1 cellular context compared by ENCODE assay signal in the genomic region with DNA sequence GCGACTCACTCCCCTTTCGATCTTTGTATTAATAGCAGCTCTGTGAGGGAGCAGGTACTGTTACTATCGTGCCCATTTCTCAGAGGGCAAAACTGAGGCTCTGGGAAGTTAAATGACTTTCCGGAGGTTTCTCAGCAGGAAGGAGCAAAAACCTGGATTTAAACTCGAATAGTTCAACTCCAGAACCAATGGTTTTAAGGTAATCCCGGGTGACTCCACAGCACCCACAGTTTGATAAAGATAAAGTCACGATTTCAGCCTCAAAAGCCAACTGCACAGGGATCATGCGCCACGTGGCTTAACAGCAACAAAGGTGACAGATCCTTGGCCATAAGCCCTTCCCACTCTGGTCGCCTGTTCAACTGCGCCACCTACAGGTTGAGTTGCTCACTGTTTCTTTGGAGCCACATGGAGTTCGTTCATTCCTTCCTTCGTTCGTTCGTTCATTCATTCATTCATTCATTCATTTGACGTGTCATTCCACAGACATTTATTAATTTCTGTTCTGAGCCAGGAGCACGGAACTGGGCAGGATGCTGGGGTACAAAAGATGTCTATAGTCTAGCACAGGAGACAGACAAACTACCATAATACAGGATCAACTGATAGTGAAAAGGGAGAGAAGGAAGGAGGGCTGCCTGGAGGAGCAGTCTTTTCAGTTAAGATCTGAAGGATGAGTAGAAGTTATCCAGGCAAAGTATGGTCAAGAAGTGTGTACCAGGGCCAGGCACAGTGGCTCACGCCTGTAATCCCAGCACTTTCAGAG.
A peak's percentile ranks its signal among the peaks of the same experiment; 100 is the strongest.
TF ChIP-seq lines count a peak whose summit lies in the region.

No MANE protein-coding gene starts in this region.

TF ChIP-seq in HepG2, 621 proteins besides CTCF, POLR2A, EP300 and RAD21 (continued from another document and continues in another):
- TF ChIP-seq, protein P1, sequence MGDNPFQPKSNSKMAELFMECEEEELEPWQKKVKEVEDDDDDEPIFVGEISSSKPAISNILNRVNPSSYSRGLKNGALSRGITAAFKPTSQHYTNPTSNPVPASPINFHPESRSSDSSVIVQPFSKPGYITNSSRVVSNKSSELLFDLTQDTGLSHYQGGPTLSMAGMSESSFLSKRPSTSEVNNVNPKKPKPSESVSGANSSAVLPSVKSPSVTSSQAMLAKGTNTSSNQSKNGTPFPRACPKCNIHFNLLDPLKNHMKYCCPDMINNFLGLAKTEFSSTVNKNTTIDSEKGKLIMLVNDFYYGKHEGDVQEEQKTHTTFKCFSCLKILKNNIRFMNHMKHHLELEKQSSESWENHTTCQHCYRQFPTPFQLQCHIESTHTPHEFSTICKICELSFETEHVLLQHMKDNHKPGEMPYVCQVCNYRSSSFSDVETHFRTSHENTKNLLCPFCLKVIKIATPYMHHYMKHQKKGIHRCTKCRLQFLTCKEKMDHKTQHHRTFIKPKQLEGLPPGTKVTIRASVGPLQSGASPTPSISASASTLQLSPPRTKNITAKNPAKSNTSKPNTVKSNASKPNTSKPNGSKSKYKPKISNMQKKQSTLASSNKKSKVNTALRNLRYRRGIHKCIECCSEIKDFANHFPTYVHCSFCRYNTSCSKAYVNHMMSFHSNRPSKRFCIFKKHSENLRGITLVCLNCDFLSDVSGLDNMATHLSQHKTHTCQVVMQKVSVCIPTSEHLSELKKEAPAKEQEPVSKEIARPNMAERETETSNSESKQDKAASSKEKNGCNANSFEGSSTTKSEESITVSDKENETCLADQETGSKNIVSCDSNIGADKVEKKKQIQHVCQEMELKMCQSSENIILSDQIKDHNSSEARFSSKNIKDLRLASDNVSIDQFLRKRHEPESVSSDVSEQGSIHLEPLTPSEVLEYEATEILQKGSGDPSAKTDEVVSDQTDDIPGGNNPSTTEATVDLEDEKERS (CRISPR knock-in tag; IDR thresholded peaks at IDR 0.05) = no peak
- TF ChIP-seq MIXL1 (CRISPR knock-in tag; IDR thresholded peaks at IDR 0.05) = no peak
- no peak for TF ChIP-seq CREM (IDR thresholded peaks at IDR 0.05)
- TF ChIP-seq CREM (CRISPR knock-in tag; IDR thresholded peaks at IDR 0.05) = no peak
- no peak for TF ChIP-seq HES4 (CRISPR knock-in tag; IDR thresholded peaks at IDR 0.05; ENCODE audit: borderline replicate concordance)
- TF ChIP-seq ATF7 (IDR thresholded peaks at IDR 0.05) = no peak
- TF ChIP-seq ATF7 (CRISPR knock-in tag; IDR thresholded peaks at IDR 0.05) = no peak
- TF ChIP-seq RFXAP (CRISPR knock-in tag; IDR thresholded peaks at IDR 0.05; ENCODE audit: borderline replicate concordance) = no peak
- no peak for TF ChIP-seq U2AF1 (optimal IDR thresholded peaks at IDR 0.05; ENCODE audit: low read depth, low read length)
- TF ChIP-seq JUNB (CRISPR knock-in tag; IDR thresholded peaks at IDR 0.05; ENCODE audit: borderline replicate concordance) = no peak
- TF ChIP-seq GTF2F1 (IDR thresholded peaks at IDR 0.05; ENCODE audit: low read length) = no peak
- TF ChIP-seq EEA1 (CRISPR knock-in tag; IDR thresholded peaks at IDR 0.05; ENCODE audit: borderline replicate concordance) = no peak
- TF ChIP-seq DMAP1 (CRISPR knock-in tag; IDR thresholded peaks at IDR 0.05) = peak; percentile 29; the same call in 1 of the 2 replicates
- peak; percentile 83 for TF ChIP-seq MXD4 (CRISPR knock-in tag; IDR thresholded peaks at IDR 0.05)
- no peak for TF ChIP-seq ZNF703 (CRISPR knock-in tag; IDR thresholded peaks at IDR 0.05; ENCODE audit: borderline replicate concordance)
- no peak for TF ChIP-seq POGZ (CRISPR knock-in tag; IDR thresholded peaks at IDR 0.05)
- TF ChIP-seq ZNF615 (CRISPR knock-in tag; IDR thresholded peaks at IDR 0.05; ENCODE audit: borderline replicate concordance) = no peak
- TF ChIP-seq SIN3A (IDR thresholded peaks at IDR 0.05; ENCODE audit: borderline replicate concordance, low read depth, low read length) = no peak
- 0 out of 2 replicates have a peak, but pooled peaks have one; percentile 17 for TF ChIP-seq ZNF329 (CRISPR knock-in tag; IDR thresholded peaks at IDR 0.05; ENCODE audit: low read depth)
- TF ChIP-seq, protein P2, sequence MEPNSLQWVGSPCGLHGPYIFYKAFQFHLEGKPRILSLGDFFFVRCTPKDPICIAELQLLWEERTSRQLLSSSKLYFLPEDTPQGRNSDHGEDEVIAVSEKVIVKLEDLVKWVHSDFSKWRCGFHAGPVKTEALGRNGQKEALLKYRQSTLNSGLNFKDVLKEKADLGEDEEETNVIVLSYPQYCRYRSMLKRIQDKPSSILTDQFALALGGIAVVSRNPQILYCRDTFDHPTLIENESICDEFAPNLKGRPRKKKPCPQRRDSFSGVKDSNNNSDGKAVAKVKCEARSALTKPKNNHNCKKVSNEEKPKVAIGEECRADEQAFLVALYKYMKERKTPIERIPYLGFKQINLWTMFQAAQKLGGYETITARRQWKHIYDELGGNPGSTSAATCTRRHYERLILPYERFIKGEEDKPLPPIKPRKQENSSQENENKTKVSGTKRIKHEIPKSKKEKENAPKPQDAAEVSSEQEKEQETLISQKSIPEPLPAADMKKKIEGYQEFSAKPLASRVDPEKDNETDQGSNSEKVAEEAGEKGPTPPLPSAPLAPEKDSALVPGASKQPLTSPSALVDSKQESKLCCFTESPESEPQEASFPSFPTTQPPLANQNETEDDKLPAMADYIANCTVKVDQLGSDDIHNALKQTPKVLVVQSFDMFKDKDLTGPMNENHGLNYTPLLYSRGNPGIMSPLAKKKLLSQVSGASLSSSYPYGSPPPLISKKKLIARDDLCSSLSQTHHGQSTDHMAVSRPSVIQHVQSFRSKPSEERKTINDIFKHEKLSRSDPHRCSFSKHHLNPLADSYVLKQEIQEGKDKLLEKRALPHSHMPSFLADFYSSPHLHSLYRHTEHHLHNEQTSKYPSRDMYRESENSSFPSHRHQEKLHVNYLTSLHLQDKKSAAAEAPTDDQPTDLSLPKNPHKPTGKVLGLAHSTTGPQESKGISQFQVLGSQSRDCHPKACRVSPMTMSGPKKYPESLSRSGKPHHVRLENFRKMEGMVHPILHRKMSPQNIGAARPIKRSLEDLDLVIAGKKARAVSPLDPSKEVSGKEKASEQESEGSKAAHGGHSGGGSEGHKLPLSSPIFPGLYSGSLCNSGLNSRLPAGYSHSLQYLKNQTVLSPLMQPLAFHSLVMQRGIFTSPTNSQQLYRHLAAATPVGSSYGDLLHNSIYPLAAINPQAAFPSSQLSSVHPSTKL (CRISPR knock-in tag; IDR thresholded peaks at IDR 0.05) = 0 out of 2 replicates have a peak, but pooled peaks have one; percentile 39
- TF ChIP-seq MTF1 (CRISPR knock-in tag; IDR thresholded peaks at IDR 0.05) = 0 out of 2 replicates have a peak, but pooled peaks have one; percentile 21
- TF ChIP-seq ZNF317 (CRISPR knock-in tag; IDR thresholded peaks at IDR 0.05) = no peak
- TF ChIP-seq, protein P3, sequence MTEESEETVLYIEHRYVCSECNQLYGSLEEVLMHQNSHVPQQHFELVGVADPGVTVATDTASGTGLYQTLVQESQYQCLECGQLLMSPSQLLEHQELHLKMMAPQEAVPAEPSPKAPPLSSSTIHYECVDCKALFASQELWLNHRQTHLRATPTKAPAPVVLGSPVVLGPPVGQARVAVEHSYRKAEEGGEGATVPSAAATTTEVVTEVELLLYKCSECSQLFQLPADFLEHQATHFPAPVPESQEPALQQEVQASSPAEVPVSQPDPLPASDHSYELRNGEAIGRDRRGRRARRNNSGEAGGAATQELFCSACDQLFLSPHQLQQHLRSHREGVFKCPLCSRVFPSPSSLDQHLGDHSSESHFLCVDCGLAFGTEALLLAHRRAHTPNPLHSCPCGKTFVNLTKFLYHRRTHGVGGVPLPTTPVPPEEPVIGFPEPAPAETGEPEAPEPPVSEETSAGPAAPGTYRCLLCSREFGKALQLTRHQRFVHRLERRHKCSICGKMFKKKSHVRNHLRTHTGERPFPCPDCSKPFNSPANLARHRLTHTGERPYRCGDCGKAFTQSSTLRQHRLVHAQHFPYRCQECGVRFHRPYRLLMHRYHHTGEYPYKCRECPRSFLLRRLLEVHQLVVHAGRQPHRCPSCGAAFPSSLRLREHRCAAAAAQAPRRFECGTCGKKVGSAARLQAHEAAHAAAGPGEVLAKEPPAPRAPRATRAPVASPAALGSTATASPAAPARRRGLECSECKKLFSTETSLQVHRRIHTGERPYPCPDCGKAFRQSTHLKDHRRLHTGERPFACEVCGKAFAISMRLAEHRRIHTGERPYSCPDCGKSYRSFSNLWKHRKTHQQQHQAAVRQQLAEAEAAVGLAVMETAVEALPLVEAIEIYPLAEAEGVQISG (CRISPR knock-in tag; IDR thresholded peaks at IDR 0.05) = peak; percentile 40; the same call in 1 of the 2 replicates
- TF ChIP-seq FOXC1 (CRISPR knock-in tag; IDR thresholded peaks at IDR 0.05; ENCODE audit: borderline replicate concordance) = peak; percentile 82; the same call in 1 of the 2 replicates
- TF ChIP-seq ZNF292 (CRISPR knock-in tag; IDR thresholded peaks at IDR 0.05; ENCODE audit: borderline replicate concordance, low read depth) = no peak
- TF ChIP-seq NFIB (CRISPR knock-in tag; IDR thresholded peaks at IDR 0.05; ENCODE audit: borderline replicate concordance) = no peak
- TF ChIP-seq MBD4 (IDR thresholded peaks at IDR 0.05; ENCODE audit: borderline replicate concordance, low read length) = no peak
- TF ChIP-seq, protein P4, sequence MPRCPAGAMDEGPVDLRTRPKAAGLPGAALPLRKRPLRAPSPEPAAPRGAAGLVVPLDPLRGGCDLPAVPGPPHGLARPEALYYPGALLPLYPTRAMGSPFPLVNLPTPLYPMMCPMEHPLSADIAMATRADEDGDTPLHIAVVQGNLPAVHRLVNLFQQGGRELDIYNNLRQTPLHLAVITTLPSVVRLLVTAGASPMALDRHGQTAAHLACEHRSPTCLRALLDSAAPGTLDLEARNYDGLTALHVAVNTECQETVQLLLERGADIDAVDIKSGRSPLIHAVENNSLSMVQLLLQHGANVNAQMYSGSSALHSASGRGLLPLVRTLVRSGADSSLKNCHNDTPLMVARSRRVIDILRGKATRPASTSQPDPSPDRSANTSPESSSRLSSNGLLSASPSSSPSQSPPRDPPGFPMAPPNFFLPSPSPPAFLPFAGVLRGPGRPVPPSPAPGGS (CRISPR knock-in tag; IDR thresholded peaks at IDR 0.05) = no peak; the same call in 1 of the 2 replicates
- TF ChIP-seq ZNF776 (CRISPR knock-in tag; IDR thresholded peaks at IDR 0.05) = no peak
- TF ChIP-seq ZNF766 (CRISPR knock-in tag; IDR thresholded peaks at IDR 0.05; ENCODE audit: borderline replicate concordance) = no peak
- no peak for TF ChIP-seq PHF20 (CRISPR knock-in tag; IDR thresholded peaks at IDR 0.05)
- TF ChIP-seq ZNF484 (CRISPR knock-in tag; IDR thresholded peaks at IDR 0.05; ENCODE audit: borderline replicate concordance, low read depth) = no peak
- TF ChIP-seq, protein P5, sequence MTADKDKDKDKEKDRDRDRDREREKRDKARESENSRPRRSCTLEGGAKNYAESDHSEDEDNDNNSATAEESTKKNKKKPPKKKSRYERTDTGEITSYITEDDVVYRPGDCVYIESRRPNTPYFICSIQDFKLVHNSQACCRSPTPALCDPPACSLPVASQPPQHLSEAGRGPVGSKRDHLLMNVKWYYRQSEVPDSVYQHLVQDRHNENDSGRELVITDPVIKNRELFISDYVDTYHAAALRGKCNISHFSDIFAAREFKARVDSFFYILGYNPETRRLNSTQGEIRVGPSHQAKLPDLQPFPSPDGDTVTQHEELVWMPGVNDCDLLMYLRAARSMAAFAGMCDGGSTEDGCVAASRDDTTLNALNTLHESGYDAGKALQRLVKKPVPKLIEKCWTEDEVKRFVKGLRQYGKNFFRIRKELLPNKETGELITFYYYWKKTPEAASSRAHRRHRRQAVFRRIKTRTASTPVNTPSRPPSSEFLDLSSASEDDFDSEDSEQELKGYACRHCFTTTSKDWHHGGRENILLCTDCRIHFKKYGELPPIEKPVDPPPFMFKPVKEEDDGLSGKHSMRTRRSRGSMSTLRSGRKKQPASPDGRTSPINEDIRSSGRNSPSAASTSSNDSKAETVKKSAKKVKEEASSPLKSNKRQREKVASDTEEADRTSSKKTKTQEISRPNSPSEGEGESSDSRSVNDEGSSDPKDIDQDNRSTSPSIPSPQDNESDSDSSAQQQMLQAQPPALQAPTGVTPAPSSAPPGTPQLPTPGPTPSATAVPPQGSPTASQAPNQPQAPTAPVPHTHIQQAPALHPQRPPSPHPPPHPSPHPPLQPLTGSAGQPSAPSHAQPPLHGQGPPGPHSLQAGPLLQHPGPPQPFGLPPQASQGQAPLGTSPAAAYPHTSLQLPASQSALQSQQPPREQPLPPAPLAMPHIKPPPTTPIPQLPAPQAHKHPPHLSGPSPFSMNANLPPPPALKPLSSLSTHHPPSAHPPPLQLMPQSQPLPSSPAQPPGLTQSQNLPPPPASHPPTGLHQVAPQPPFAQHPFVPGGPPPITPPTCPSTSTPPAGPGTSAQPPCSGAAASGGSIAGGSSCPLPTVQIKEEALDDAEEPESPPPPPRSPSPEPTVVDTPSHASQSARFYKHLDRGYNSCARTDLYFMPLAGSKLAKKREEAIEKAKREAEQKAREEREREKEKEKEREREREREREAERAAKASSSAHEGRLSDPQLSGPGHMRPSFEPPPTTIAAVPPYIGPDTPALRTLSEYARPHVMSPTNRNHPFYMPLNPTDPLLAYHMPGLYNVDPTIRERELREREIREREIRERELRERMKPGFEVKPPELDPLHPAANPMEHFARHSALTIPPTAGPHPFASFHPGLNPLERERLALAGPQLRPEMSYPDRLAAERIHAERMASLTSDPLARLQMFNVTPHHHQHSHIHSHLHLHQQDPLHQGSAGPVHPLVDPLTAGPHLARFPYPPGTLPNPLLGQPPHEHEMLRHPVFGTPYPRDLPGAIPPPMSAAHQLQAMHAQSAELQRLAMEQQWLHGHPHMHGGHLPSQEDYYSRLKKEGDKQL (CRISPR knock-in tag; IDR thresholded peaks at IDR 0.05; ENCODE audit: low read depth) = no peak; the same call in 1 of the 2 replicates
- TF ChIP-seq, protein P6, sequence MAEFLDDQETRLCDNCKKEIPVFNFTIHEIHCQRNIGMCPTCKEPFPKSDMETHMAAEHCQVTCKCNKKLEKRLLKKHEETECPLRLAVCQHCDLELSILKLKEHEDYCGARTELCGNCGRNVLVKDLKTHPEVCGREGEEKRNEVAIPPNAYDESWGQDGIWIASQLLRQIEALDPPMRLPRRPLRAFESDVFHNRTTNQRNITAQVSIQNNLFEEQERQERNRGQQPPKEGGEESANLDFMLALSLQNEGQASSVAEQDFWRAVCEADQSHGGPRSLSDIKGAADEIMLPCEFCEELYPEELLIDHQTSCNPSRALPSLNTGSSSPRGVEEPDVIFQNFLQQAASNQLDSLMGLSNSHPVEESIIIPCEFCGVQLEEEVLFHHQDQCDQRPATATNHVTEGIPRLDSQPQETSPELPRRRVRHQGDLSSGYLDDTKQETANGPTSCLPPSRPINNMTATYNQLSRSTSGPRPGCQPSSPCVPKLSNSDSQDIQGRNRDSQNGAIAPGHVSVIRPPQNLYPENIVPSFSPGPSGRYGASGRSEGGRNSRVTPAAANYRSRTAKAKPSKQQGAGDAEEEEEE (CRISPR knock-in tag; IDR thresholded peaks at IDR 0.05; ENCODE audit: borderline replicate concordance) = no peak
- TF ChIP-seq ZNF263 (CRISPR knock-in tag; IDR thresholded peaks at IDR 0.05) = no peak
- TF ChIP-seq, protein P7, sequence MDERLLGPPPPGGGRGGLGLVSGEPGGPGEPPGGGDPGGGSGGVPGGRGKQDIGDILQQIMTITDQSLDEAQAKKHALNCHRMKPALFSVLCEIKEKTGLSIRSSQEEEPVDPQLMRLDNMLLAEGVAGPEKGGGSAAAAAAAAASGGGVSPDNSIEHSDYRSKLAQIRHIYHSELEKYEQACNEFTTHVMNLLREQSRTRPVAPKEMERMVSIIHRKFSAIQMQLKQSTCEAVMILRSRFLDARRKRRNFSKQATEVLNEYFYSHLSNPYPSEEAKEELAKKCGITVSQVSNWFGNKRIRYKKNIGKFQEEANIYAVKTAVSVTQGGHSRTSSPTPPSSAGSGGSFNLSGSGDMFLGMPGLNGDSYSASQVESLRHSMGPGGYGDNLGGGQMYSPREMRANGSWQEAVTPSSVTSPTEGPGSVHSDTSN (CRISPR knock-in tag; IDR thresholded peaks at IDR 0.05) = peak; percentile 28; the same call in 1 of the 2 replicates
- no peak for TF ChIP-seq MED8 (CRISPR knock-in tag; IDR thresholded peaks at IDR 0.05; ENCODE audit: insufficient replicate concordance)
- no peak for TF ChIP-seq ZNF10 (CRISPR knock-in tag; IDR thresholded peaks at IDR 0.05; ENCODE audit: borderline replicate concordance, low read depth)
- TF ChIP-seq ZNF264 (CRISPR knock-in tag; IDR thresholded peaks at IDR 0.05) = no peak
